Comparison of ENCODE assay signal across 14 cellular contexts in genomic region chr5:131280417-131280816, GRCh38. TPM values are rescaled to one million over a fixed set of nuclear protein-coding genes. Genes with fewer than 3 reads are reported as not detected.
DNase-seq lines count a peak whose midpoint lies in the region; ATAC-seq and TF ChIP-seq lines count a peak whose summit lies in the region.
"Had no signal": no experiment of that assay in that cellular context is flagged by ENCODE, and none has a peak within 500 bp of the region (broad histone marks: within the 10 kb centered on the region; RNA-seq: fewer than 3 reads in every experiment).

No MANE protein-coding gene starts in this region.

- H4K20me1 ChIP-seq in SU-DHL-6 (ENCODE audit: low read depth, low read length) = peaks cover 4% of the 10 kb centered on the region; the same call in 1 of the 2 replicates

- H3K79me2 ChIP-seq in SU-DHL-6 (ENCODE audit: insufficient read depth, low read length) = peaks cover 97% of the 10 kb centered on the region

- H3K9me3 ChIP-seq in SU-DHL-6 (ENCODE audit: insufficient read depth, low read length) = no peaks in the 10 kb centered on the region
- H3K9me3 ChIP-seq in spleen = no peaks in the 10 kb centered on the region
- H3K9me3 ChIP-seq: upper lobe of right lung had no signal

- H3K4me1 ChIP-seq in spleen = peaks cover 46 to 98% (median 91%) of the 10 kb centered on the region in 6 donors

- H3K4me3 Mint-ChIP-seq in activated CD4-positive, alpha-beta T cell treated with anti-CD3 and anti-CD28 coated beads for 36 hours = peak overlapping the region; percentile 74

- H3K4me1 Mint-ChIP-seq in activated CD4-positive, alpha-beta T cell treated with anti-CD3 and anti-CD28 coated beads for 36 hours = peaks cover 92% of the 10 kb centered on the region

- TF ChIP-seq POLR2A in spleen (IDR thresholded peaks at IDR 0.05) = no peak
- TF ChIP-seq POLR2A in lower leg skin (IDR thresholded peaks at IDR 0.05) = no peak

- ATAC-seq in activated CD4-positive, alpha-beta T cell treated with anti-CD3 and anti-CD28 coated beads for 36 hours = no peak
- no peak for ATAC-seq in HG03378 (IDR thresholded peaks at IDR 0.05; ENCODE audit: unreplicated experiment)
- ATAC-seq in HG02885 (IDR thresholded peaks at IDR 0.05; ENCODE audit: poor library complexity, unreplicated experiment) = no peak
- ATAC-seq: upper lobe of right lung had no signal

- POLR2A ChIA-PET in activated CD4-positive, alpha-beta T cell treated with anti-CD3 and anti-CD28 coated beads for 36 hours (lab: Charles Lee) = interaction anchor here (0.5 to 1.5 kb wide), 10 partner anchors 8 to 115 kb away, joined by 3 to 10 read pairs (median 4); partner anchors contain the start of gene CDC42SE2

- H3K9ac ChIP-seq in SU-DHL-6 (ENCODE audit: low read length) = peak overlapping the region; percentile 26

- H3K9me2 ChIP-seq in SU-DHL-6 (replicated peaks; ENCODE audit: insufficient read depth, low read length) = no peaks in the 10 kb centered on the region

- H3K4me3 ChIP-seq in SU-DHL-6 (ENCODE audit: insufficient read depth, low read length, poor library complexity, severe bottlenecking) = no peak overlapping the region
- H3K4me3 ChIP-seq in spleen = peak overlapping the region in 1 of 8 donors; percentile 37
- no peak overlapping the region for H3K4me3 ChIP-seq in lower leg skin (ENCODE audit: low read depth, poor library complexity, severe bottlenecking)
- H3K4me3 ChIP-seq: upper lobe of right lung had no signal

- 61 to 81% (median 77%) methylated on average over 3 of the region's 3 CpGs for WGBS in spleen, 5 donors
- 56 to 59% methylated on average over 3 of the region's 3 CpGs for WGBS in lower leg skin, 2 donors

- no peaks in the 10 kb centered on the region for H3K27me3 Mint-ChIP-seq in activated CD4-positive, alpha-beta T cell treated with anti-CD3 and anti-CD28 coated beads for 36 hours

- no peak overlapping the region for H2AFZ ChIP-seq in SU-DHL-6 (ENCODE audit: low read depth, low read length, severe bottlenecking)

- CTCF ChIA-PET in activated CD4-positive, alpha-beta T cell treated with anti-CD3 and anti-CD28 coated beads for 36 hours (lab: Charles Lee) = interaction anchor here (0.5 to 5.2 kb wide), 13 partner anchors 8 to 284 kb away, joined by 3 to 31 read pairs (median 4); partner anchors contain the start of gene CDC42SE2

- TF ChIP-seq CTCF in SU-DHL-6 (IDR thresholded peaks at IDR 0.05; ENCODE audit: insufficient read depth, low read length, poor library complexity, severe bottlenecking) (no peak), spleen (IDR thresholded peaks at IDR 0.05 in 8 of 11, conservative IDR thresholded peaks at IDR 0.05 in 3 of 11) (no peak), lower leg skin (IDR thresholded peaks at IDR 0.05) (no peak)

- H3K4me2 ChIP-seq in SU-DHL-6 (ENCODE audit: low read depth, low read length, poor library complexity, severe bottlenecking) = peak overlapping the region; percentile 57

- H3K27ac Mint-ChIP-seq in activated CD4-positive, alpha-beta T cell treated with anti-CD3 and anti-CD28 coated beads for 36 hours = peak overlapping the region; percentile 95

- no peak for DNase-seq in activated CD4-positive, alpha-beta T cell treated with anti-CD3 and anti-CD28 coated beads for 36 hours
- DNase-seq in activated CD4-positive, alpha-beta T cell treated with anti-CD3 and anti-CD28 coated beads for 4 hours = no peak
- DNase-seq in epithelial cell of prostate (ENCODE audit: low read depth, low spot score) (no peak), spleen (no peak), lower leg skin (ENCODE audit: low spot score in 2 of 2) (no peak)
- DNase-seq: activated gamma-delta T cell treated with Interleukin-2 at 50 U/mL for 16 hours; effector CD8-positive, alpha-beta T cell; NCI-H226; nucleus accumbens; stimulated activated CD4-positive, alpha-beta T cell treated with anti-CD3 and anti-CD28 coated beads, Interleukin-4, amount 100 ng/mL, for 24 hours; upper lobe of right lung had no signal

- peaks cover 45% of the 10 kb centered on the region for H3K36me3 Mint-ChIP-seq in activated CD4-positive, alpha-beta T cell treated with anti-CD3 and anti-CD28 coated beads for 36 hours (ENCODE audit: low read depth)

- no peaks in the 10 kb centered on the region for H3K9me3 Mint-ChIP-seq in activated CD4-positive, alpha-beta T cell treated with anti-CD3 and anti-CD28 coated beads for 36 hours (ENCODE audit: low read depth)

- intact Hi-C loops in activated CD4-positive, alpha-beta T cell treated with anti-CD3 and anti-CD28 coated beads for 36 hours (cut with DNase I, micrococcal nuclease) = loop anchor here (2.0 to 5.0 kb wide), 5 partner anchors 16 to 257 kb away; partner anchors contain the start of gene CDC42SE2 (in 1 of the 2)
- intact Hi-C loops in spleen (cut with DNase I; ENCODE audit: low total_unique reads) (no loop called here), lower leg skin (cut with DNase I; ENCODE audit: low total_unique reads) (no loop called here)

- H3F3A ChIP-seq in SU-DHL-6 (ENCODE audit: insufficient read depth) = peaks cover 32% of the 10 kb centered on the region

- H3K36me3 ChIP-seq in SU-DHL-6 (ENCODE audit: low read length) = no peaks in the 10 kb centered on the region; the same call in 1 of the 2 replicates
- H3K36me3 ChIP-seq in spleen = peaks cover 0 to 7% (median 0%) of the 10 kb centered on the region in 6 donors
- H3K36me3 ChIP-seq: upper lobe of right lung had no signal

- peak overlapping the region; percentile 58; the same call in 1 of the 2 replicates for H3K27ac ChIP-seq in SU-DHL-6 (ENCODE audit: low read depth, low read length)
- peak overlapping the region; percentile 82 for H3K27ac ChIP-seq in epithelial cell of prostate
- peak overlapping the region; percentile 53 to 80 (median 74) for H3K27ac ChIP-seq in spleen

- H3K27me3 ChIP-seq in SU-DHL-6 (ENCODE audit: low read length) = no peaks in the 10 kb centered on the region
- H3K27me3 ChIP-seq in spleen (replicated peaks in 1 of 7) = no peaks in the 10 kb centered on the region
- H3K27me3 ChIP-seq: upper lobe of right lung had no signal

RNA-seq across cellular contexts. Expression of gene CDC42SE2, which starts 16.6 kb away (rescaled TPM):
- 10 to 100 TPM; 68.3 to 99.6 TPM for total RNA-seq in activated CD4-positive, alpha-beta T cell treated with anti-CD3 and anti-CD28 coated beads for 36 hours
- total RNA-seq in spleen = 100 to 1,000 TPM in 5 of 7 donors, 10 to 100 TPM in 2; 85.3 to 128 (median 113) TPM
- 10 to 100 TPM; 49.6 to 64.6 (median 56.7) TPM for polyA plus RNA-seq in spleen
- total RNA-seq in lower leg skin = 10 to 100 TPM; 28.3 to 41.9 (median 34.2) TPM

Comparison
In these comparisons a context has a peak if more than half of its experiments do, and no peak if none do; other contexts are left out.
1. intact Hi-C loops: an anchor here in activated CD4-positive, alpha-beta T cell treated with anti-CD3 and anti-CD28 coated beads for 36 hours (2.0 to 5.0 kb wide); none called in spleen and lower leg skin.